In genomic region chr5:112443932-112444331, GRCh38 we compare ENCODE assay signal across 1 cellular context. TPM values are rescaled to one million over a fixed set of nuclear protein-coding genes. Genes with fewer than 3 reads are reported as not detected.
"Had no signal": no experiment of that assay in that cellular context is flagged by ENCODE, and none has a peak within 500 bp of the region (broad histone marks: within the 10 kb centered on the region; RNA-seq: fewer than 3 reads in every experiment).

No MANE protein-coding gene starts in this region.

RNA-seq across cellular contexts. Expression of gene EPB41L4A, which starts 24.9 kb away (rescaled TPM):
- total RNA-seq: G401 had no signal
